In the genomic region with DNA sequence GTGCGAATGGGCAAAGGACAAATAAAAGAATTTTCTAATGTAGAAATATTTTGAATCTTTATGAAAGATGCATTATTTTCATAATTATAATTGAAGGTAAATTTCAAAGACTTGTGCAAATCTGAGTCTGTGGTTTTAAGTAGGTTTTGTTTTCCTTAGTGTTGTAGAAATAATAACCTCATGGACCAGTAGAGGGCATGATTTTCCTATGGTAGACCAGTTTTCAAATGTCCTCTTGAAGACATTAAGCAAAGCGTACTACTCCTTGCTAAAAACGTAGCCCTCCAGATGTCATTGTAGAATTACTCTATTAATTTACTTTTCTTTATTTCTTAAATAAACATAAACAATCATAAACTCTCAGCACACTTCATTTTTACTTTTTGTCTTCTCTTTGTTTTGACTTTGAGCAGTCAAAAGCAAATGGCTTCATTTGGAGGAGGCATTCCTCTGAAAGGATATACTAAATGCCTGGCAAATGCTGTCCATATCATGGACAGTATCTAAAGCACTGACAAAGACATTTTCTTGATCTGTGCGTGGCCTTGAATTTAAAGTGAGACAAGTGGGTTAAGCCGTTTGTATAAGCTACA, we compare ENCODE assay signal across 8 cellular contexts.
DNase-seq lines count a peak whose midpoint lies in the region; ATAC-seq, FAIRE-seq and TF ChIP-seq lines count a peak whose summit lies in the region.

No MANE protein-coding gene starts in this region.

- H3K27me3 ChIP-seq in OCI-LY3 (ENCODE audit: low read depth, low read length), result no peaks in the 10 kb centered on the region

- no peak overlapping the region for H3K9ac ChIP-seq in OCI-LY3 (ENCODE audit: low read length)

- DNase-seq in NCI-H2081 (lab: John Stamatoyannopoulos, UW) (peak; percentile 27 to 57), NCI-H2081 treated with DMSO at 0.1 percent for 48 hours (lab: John Stamatoyannopoulos, UW) (no peak), pons (ENCODE audit: low spot score) (peak; percentile 68)

- ATAC-seq in HG03342 (IDR thresholded peaks at IDR 0.05; ENCODE audit: unreplicated experiment), result peak; percentile 77
- ATAC-seq in GM19467 (IDR thresholded peaks at IDR 0.05; ENCODE audit: unreplicated experiment), result no peak
- no peak for ATAC-seq in GM18520 (IDR thresholded peaks at IDR 0.05; ENCODE audit: unreplicated experiment)

- no peak overlapping the region for H3K4me2 ChIP-seq in OCI-LY3 (ENCODE audit: low read length)

- H3K4me1 ChIP-seq in OCI-LY3 (ENCODE audit: low read length), result no peaks in the 10 kb centered on the region

- H3K4me3 ChIP-seq in OCI-LY3 (ENCODE audit: low read length), result no peak overlapping the region

- no peak overlapping the region for H3K27ac ChIP-seq in OCI-LY3 (ENCODE audit: low read length)

- peak; percentile 66 for TF ChIP-seq CTCF in OCI-LY3 (IDR thresholded peaks at IDR 0.05; ENCODE audit: low read depth, low read length)

- no peaks in the 10 kb centered on the region for H4K20me1 ChIP-seq in OCI-LY3 (ENCODE audit: insufficient read depth, low read length)

- FAIRE-seq in endometrium (lab: Jason Lieb, UNC), result peak; percentile 71

- H3K36me3 ChIP-seq in OCI-LY3 (replicated peaks; ENCODE audit: low read depth, low read length), result no peaks in the 10 kb centered on the region

- no peaks in the 10 kb centered on the region for H3K79me2 ChIP-seq in OCI-LY3 (ENCODE audit: low read length)

- no peaks in the 10 kb centered on the region for H3K9me3 ChIP-seq in OCI-LY3 (ENCODE audit: insufficient read depth, low read length)

- H2AFZ ChIP-seq in OCI-LY3 (ENCODE audit: low read depth, low read length), result no peak overlapping the region
